8 cellular contexts compared by ENCODE assay signal in the genomic region with DNA sequence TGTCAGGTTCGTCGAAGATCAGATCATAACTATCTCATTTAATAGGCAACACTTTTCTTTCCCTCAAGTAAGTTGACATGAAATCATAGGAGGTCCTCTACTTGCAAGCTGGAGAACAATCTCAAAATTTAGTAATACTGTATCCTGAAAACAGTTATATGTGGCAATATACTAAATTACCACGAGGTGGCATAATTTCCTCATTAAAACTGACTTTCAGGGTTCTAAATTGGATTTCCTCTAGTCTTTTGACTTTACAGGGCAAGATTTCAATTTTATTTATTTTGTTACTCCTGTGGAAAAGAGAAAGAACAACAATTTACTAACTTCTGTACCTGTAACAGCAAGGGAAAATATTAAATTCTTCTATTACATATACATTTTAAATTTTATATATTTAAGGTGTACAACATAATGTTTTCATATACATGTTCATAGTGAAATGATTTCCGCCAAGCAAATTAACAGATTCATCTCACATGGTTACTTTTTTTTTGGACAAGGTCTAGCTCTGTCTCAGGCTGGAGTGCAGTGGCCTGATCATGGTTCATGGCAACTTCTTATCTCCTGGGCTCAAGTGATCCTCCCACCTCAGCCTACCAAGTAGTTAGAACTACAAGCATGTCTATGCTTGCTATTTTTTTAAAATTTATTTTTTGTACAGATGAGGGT. TPM values are rescaled to one million over a fixed set of nuclear protein-coding genes. Genes with fewer than 3 reads are reported as not detected.
DNase-seq lines count a peak whose midpoint lies in the region; ATAC-seq and TF ChIP-seq lines count a peak whose summit lies in the region.

No MANE protein-coding gene starts in this region.

- DNase-seq in DMS53 treated with DMSO at 0.1 percent for 48 hours (lab: John Stamatoyannopoulos, UW; ENCODE audit: unreplicated experiment) (peak; percentile 49), HFFc6 (peak; percentile 12), RPMI8226 (peak; percentile 19), fibroblast of villous mesenchyme (ENCODE audit: low read depth) (peak; percentile 14), testis (no peak), activated gamma-delta T cell treated with Interleukin-2 at 50 U/mL for 16 hours (no peak)
- DNase-seq in stimulated activated naive B cell treated with anti-CD40 and anti-IgM and Interleukin-4, amounts not matched to agents 10 μg/mL and 1 μg/mL and 100 μg/mL, for 72 hours, result no peak
- DNase-seq in stimulated activated CD4-positive, alpha-beta T cell treated with anti-CD3 and anti-CD28 coated beads, Interleukin-4, amount 100 ng/mL, for 4 hours, result no peak

- intact Hi-C loops in testis (cut with DNase I; ENCODE audit: low total_unique reads), result no loop called here

- TF ChIP-seq CTCF in HFFc6 (IDR thresholded peaks at IDR 0.05) (peak; percentile 84), fibroblast of villous mesenchyme (IDR thresholded peaks at IDR 0.05; ENCODE audit: insufficient read depth, low read depth, low read length) (peak; percentile 49), testis (IDR thresholded peaks at IDR 0.05) (peak in 2 of 3 experiments; percentile 21 to 49)

- H3K4me3 ChIP-seq in fibroblast of villous mesenchyme (ENCODE audit: low read depth, low read length), result no peak overlapping the region
- no peak overlapping the region for H3K4me3 ChIP-seq in testis

- no peak for TF ChIP-seq POLR2A in testis (IDR thresholded peaks at IDR 0.05)

- no peak overlapping the region for H3K27ac ChIP-seq in testis

- no peak overlapping the region for H3K27ac Mint-ChIP-seq in HFFc6
- H3K27ac Mint-ChIP-seq in stimulated activated naive B cell treated with anti-CD40 and anti-IgM and Interleukin-4, amounts not matched to agents 10 μg/mL and 1 μg/mL and 100 μg/mL, for 72 hours, result no peak overlapping the region

- H3K4me3 Mint-ChIP-seq in HFFc6, result no peak overlapping the region
- H3K4me3 Mint-ChIP-seq in stimulated activated naive B cell treated with anti-CD40 and anti-IgM and Interleukin-4, amounts not matched to agents 10 μg/mL and 1 μg/mL and 100 μg/mL, for 72 hours, result no peak overlapping the region

- no peaks in the 10 kb centered on the region for H3K9me3 ChIP-seq in testis

- H3K27me3 Mint-ChIP-seq in HFFc6 (ENCODE audit: insufficient read depth), result no peaks in the 10 kb centered on the region; the same call in 1 of the 2 replicates
- no peaks in the 10 kb centered on the region for H3K27me3 Mint-ChIP-seq in stimulated activated naive B cell treated with anti-CD40 and anti-IgM and Interleukin-4, amounts not matched to agents 10 μg/mL and 1 μg/mL and 100 μg/mL, for 72 hours

- no peaks in the 10 kb centered on the region for H3K36me3 Mint-ChIP-seq in HFFc6 (ENCODE audit: low read depth)
- H3K36me3 Mint-ChIP-seq in stimulated activated naive B cell treated with anti-CD40 and anti-IgM and Interleukin-4, amounts not matched to agents 10 μg/mL and 1 μg/mL and 100 μg/mL, for 72 hours, result peaks cover 0 to 4% of the 10 kb centered on the region in 2 donors

- 32 to 36% methylated on average over 4 of the region's 4 CpGs for WGBS in testis, 2 donors

- H3K4me1 ChIP-seq in testis, result no peaks in the 10 kb centered on the region

- peaks cover 3% of the 10 kb centered on the region; the same call in 1 of the 2 replicates for H3K9me3 Mint-ChIP-seq in HFFc6
- peaks cover 7 to 15% of the 10 kb centered on the region in 2 donors for H3K9me3 Mint-ChIP-seq in stimulated activated naive B cell treated with anti-CD40 and anti-IgM and Interleukin-4, amounts not matched to agents 10 μg/mL and 1 μg/mL and 100 μg/mL, for 72 hours

- no peaks in the 10 kb centered on the region for H3K4me1 Mint-ChIP-seq in HFFc6 (ENCODE audit: low read depth)
- peaks cover 0 to 4% of the 10 kb centered on the region in 2 donors for H3K4me1 Mint-ChIP-seq in stimulated activated naive B cell treated with anti-CD40 and anti-IgM and Interleukin-4, amounts not matched to agents 10 μg/mL and 1 μg/mL and 100 μg/mL, for 72 hours

- H3K27me3 ChIP-seq in testis, result no peaks in the 10 kb centered on the region

- no peak for ATAC-seq in stimulated activated naive B cell treated with anti-CD40 and anti-IgM and Interleukin-4, amounts not matched to agents 10 μg/mL and 1 μg/mL and 100 μg/mL, for 72 hours (replicated peaks)

- no peaks in the 10 kb centered on the region for H3K36me3 ChIP-seq in testis (ENCODE audit: low read depth, missing control alignments)

RNA-seq across cellular contexts. Expression of gene CYP2C18, which starts 53.4 kb away (rescaled TPM):
- not detected for total RNA-seq in HFFc6 (2021; fragmentation: NEBNext Ultra II Directional; extraction: Animal tissue kit (Norgen Biotek cat#: 25700))
- total RNA-seq in fibroblast of villous mesenchyme (not detected in 2 replicates), testis (1 to 10 TPM in 1 of 2 donors, under 1 TPM in 1; 0.12 to 1.1 TPM)
- polyA plus RNA-seq in testis (ENCODE audit: insufficient read depth, low read depth, low replicate concordance), result not detected

Comparison
In these comparisons a context has a peak if more than half of its experiments do, and no peak if none do; other contexts are left out.
1. DNase-seq: peak in DMS53 treated with DMSO at 0.1 percent for 48 hours (single experiment), HFFc6 (single experiment), RPMI8226 (single experiment) and fibroblast of villous mesenchyme (single experiment); none in testis (single experiment), stimulated activated naive B cell treated with anti-CD40 and anti-IgM and Interleukin-4, amounts not matched to agents 10 μg/mL and 1 μg/mL and 100 μg/mL, for 72 hours (single experiment), activated gamma-delta T cell treated with Interleukin-2 at 50 U/mL for 16 hours (single experiment) and stimulated activated CD4-positive, alpha-beta T cell treated with anti-CD3 and anti-CD28 coated beads, Interleukin-4, amount 100 ng/mL, for 4 hours (0 of 2).
2. Peak in every context shown above with its lines, with median percentiles within 50 percentile points of each other: CTCF ChIP-seq.